7 cellular contexts compared by ENCODE assay signal in genomic region chr18:30687501-30687900, GRCh38.
"Had no signal": no experiment of that assay in that cellular context is flagged by ENCODE, and none has a peak within 500 bp of the region (broad histone marks: within the 10 kb centered on the region; RNA-seq: fewer than 3 reads in every experiment).

No MANE protein-coding gene starts in this region.

- DNase-seq: H9, HCEC 1CT, IMR-90, KBM-7 had no signal

- ATAC-seq: GM23338 had no signal

- H3K4me3 ChIP-seq: GM23338 had no signal

- H3K27ac ChIP-seq: HL-60, KMS-11 had no signal
